In the genomic region with DNA sequence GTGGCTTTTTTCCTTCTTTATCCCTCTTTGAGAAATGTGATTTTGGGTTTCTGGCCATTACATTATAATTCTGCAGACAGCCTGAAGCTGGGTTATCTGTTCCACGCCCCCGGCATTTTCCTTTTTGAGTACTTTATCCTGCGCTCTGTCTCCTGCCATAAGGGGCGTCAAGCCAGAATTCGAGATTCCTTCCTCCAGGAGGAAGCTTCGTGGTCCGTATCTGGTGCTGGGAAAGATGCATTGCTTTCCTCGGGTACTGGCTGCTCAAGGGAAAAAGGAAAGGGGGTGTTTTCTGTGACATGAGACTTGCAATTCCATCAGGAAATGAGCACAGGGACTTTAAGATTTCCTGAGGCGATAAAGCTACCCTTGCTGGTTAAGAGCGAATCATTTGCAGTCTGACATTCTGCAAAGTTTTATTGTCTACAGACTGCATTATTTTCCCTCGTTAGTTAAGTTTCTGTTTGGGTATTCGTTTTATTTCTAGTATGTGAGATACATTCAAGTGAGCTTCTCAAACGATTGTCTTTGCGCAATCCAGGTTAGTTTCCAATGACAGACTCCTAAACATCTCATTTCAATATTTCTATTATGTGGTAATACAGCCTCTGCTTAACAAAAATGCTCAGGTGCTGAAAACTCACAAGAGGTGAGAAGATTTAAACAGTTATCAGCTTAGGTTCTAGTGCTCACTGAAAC, we compare ENCODE assay signal across 8 cellular contexts.
DNase-seq lines count a peak whose midpoint lies in the region; ATAC-seq lines count a peak whose summit lies in the region.

No MANE protein-coding gene starts in this region.

- peaks cover 0 to 2% of the 10 kb centered on the region in 2 donors for H3K36me3 ChIP-seq in stomach smooth muscle (ENCODE audit: control insufficient read depth in 2 of 2, insufficient read depth in 2 of 2, low read length in 2 of 2)

- DNase-seq in AG08395 (ENCODE audit: low spot score), result peak; percentile 67
- peak; percentile 40 to 71 for DNase-seq in NCI-H526 (lab: John Stamatoyannopoulos, UW)
- peak; percentile 75 for DNase-seq in cerebellar cortex (ENCODE audit: low spot score)

- ATAC-seq in GM18498 (IDR thresholded peaks at IDR 0.05; ENCODE audit: unreplicated experiment) (peak; percentile 1), GM21390 (IDR thresholded peaks at IDR 0.05; ENCODE audit: unreplicated experiment) (no peak), GM21825 (IDR thresholded peaks at IDR 0.05; ENCODE audit: unreplicated experiment) (no peak)

- H3K27me3 ChIP-seq in layer of hippocampus (ENCODE audit: control insufficient read depth, insufficient read depth, low read length), result no peaks in the 10 kb centered on the region
- no peaks in the 10 kb centered on the region for H3K27me3 ChIP-seq in stomach smooth muscle (ENCODE audit: control insufficient read depth in 1 of 2, insufficient read depth in 2 of 2, low read length in 2 of 2)

- H3K4me3 ChIP-seq in stomach smooth muscle (ENCODE audit: low read length in 2 of 2), result peak overlapping the region; percentile 80

- peak overlapping the region; percentile 68 for H3K9ac ChIP-seq in stomach smooth muscle (ENCODE audit: low read length in 2 of 2)

- peak overlapping the region; percentile 22 for H3K27ac ChIP-seq in layer of hippocampus (ENCODE audit: low read depth, low read length)
- H3K27ac ChIP-seq in stomach smooth muscle (ENCODE audit: low read length), result no peak overlapping the region

- H3K9me3 ChIP-seq in stomach smooth muscle (ENCODE audit: control insufficient read depth in 2 of 2, low read length in 2 of 2), result no peaks in the 10 kb centered on the region

- peaks cover 7% of the 10 kb centered on the region for H3K4me1 ChIP-seq in stomach smooth muscle (ENCODE audit: control insufficient read depth, insufficient read depth, low read length)
